ENCODE assay signal across 15 cellular contexts in the genomic region with DNA sequence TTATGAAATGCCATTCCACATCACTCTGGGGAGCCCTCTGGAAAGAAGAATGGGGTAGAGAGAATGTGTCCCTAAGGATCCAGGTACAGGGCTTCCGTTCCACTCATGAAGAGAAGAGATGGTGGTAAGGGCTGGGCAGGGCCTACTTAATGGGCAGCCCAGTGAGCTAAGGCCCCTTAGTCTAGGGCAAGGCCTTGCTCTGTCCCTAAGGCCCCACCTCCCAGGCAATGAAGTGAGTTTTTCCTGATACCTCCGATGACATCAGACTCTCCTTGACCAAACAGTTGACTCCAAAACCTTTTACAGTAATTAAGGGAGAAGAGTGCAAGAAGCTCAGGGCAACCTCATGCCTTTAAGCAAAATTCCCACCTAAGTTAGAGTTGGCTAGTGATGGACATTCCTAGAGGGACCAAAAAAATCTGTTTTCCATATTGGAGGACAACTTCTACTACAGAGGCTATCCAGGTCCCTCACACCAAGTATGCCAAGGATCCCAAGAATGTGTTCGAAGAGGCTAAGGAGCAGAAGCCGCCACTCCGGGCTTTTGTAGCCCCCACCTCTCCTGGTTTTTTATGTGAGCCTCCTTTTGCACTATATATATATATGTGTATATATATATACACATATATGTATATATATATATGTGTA. TPM values are rescaled to one million over a fixed set of nuclear protein-coding genes. Genes with fewer than 3 reads are reported as not detected.
DNase-seq lines count a peak whose midpoint lies in the region; ATAC-seq, FAIRE-seq and TF ChIP-seq lines count a peak whose summit lies in the region.
"Had no signal": no experiment of that assay in that cellular context is flagged by ENCODE, and none has a peak within 500 bp of the region (broad histone marks: within the 10 kb centered on the region; RNA-seq: fewer than 3 reads in every experiment).

No MANE protein-coding gene starts in this region.

- WGBS in IMR-90 (ENCODE audit: extremely low coverage in 2 of 2, insufficient read length in 1 of 2), 2 experiments = no CpG with 5 or more reads among the region's 5 CpGs
- 96% methylated on average over 5 of the region's 5 CpGs; no CpG with 5 or more reads in 1 of the 2 experiments for WGBS in H1 (ENCODE audit: extremely low coverage in 1 of 2, insufficient coverage in 1 of 2, insufficient read length in 1 of 2, insufficient replicate concordance in 2 of 2, low coverage in 1 of 2, low lambda C conversion rate in 2 of 2, missing lambda C conversion rate in 1 of 2), 2 experiments
- WGBS in psoas muscle, 3 donors = 64 to 74% (median 73%) methylated on average over 5 of the region's 5 CpGs

- 0 out of 2 replicates have a peak overlapping the region, but pooled peaks have one; percentile 12 for H3K4me2 ChIP-seq in IMR-90 (ENCODE audit: low read depth, low read length)
- no peak overlapping the region for H3K4me2 ChIP-seq in H1 (ENCODE audit: insufficient read depth in 1 of 2, low read depth in 2 of 2, low read length in 2 of 2)

- peak overlapping the region; percentile 54 for H4K91ac ChIP-seq in IMR-90 (ENCODE audit: insufficient read depth, low read depth, low read length)
- H4K91ac ChIP-seq in H1 (replicated peaks; ENCODE audit: insufficient read length, low read length) = no peak overlapping the region

- H2AFZ ChIP-seq in IMR-90 (replicated peaks; ENCODE audit: low read length, poor library complexity) = no peak overlapping the region
- no peak overlapping the region for H2AFZ ChIP-seq in H1 (ENCODE audit: low read length)

- no peaks in the 10 kb centered on the region for H3K79me2 ChIP-seq in H1 (ENCODE audit: control insufficient read depth in 1 of 2, insufficient read depth in 2 of 2, low read length in 2 of 2)

- H2AK5ac ChIP-seq in IMR-90 (ENCODE audit: low read depth, low read length) (peak overlapping the region; percentile 67), H1 (ENCODE audit: low read depth, low read length) (no peak overlapping the region)

- H3K23ac ChIP-seq in IMR-90 (ENCODE audit: low read depth, low read length) = peak overlapping the region; percentile 34; the same call in 1 of the 2 replicates
- no peak overlapping the region for H3K23ac ChIP-seq in H1 (ENCODE audit: insufficient read length)

- H3K9ac ChIP-seq in IMR-90 (ENCODE audit: low read depth, low read length) (no peak overlapping the region), H1 (replicated peaks in 1 of 4; ENCODE audit: extremely low read depth in 1 of 4, low read depth in 3 of 4, low read length in 3 of 4) (no peak overlapping the region)
- H3K9ac ChIP-seq: BLaER1 had no signal

- H3K18ac ChIP-seq in IMR-90 (ENCODE audit: low read depth, low read length) (peak overlapping the region; percentile 6; the same call in 1 of the 2 replicates), H1 (ENCODE audit: extremely low read depth, low read length) (no peak overlapping the region)

- DNase-seq in AG10803 (ENCODE audit: low read depth) (peak; percentile 71), IMR-90 (no peak), H1 (ENCODE audit: low read depth in 1 of 2, low spot score in 2 of 2) (no peak), psoas muscle (no peak), GOT3 (lab: John Stamatoyannopoulos, UW) (no peak), SIG-M5 (lab: John Stamatoyannopoulos, UW) (no peak), SHP77 (lab: John Stamatoyannopoulos, UW) (no peak), iPS-NIHi11 (ENCODE audit: low spot score) (no peak)
- DNase-seq: anterior cingulate cortex, NCI-H1105, NCI-H345, PC-3, T1000 had no signal

- peak overlapping the region; percentile 87 for H2BK120ac ChIP-seq in IMR-90 (ENCODE audit: low read depth, low read length)
- no peak overlapping the region for H2BK120ac ChIP-seq in H1 (replicated peaks; ENCODE audit: low read depth, low read length)

- H2BK20ac ChIP-seq in IMR-90 (ENCODE audit: low read depth, low read length) = peak overlapping the region; percentile 20; the same call in 1 of the 2 replicates
- H2BK20ac ChIP-seq in H1 (ENCODE audit: low read length) = 0 out of 2 replicates have a peak overlapping the region, but pooled peaks have one; percentile 44

- peak overlapping the region; percentile 65 for H3K14ac ChIP-seq in IMR-90 (replicated peaks; ENCODE audit: low read depth, low read length)
- H3K14ac ChIP-seq in H1 (ENCODE audit: insufficient read length) = no peak overlapping the region

- dilution Hi-C loops in IMR-90 (cut with HindIII; ENCODE audit: low sequenced_read_pairs, unreplicated experiment) = no loop called here

- H3K56ac ChIP-seq in IMR-90 (ENCODE audit: extremely low read depth, insufficient read depth, low read length) (no peak overlapping the region), H1 (replicated peaks; ENCODE audit: insufficient read length, low read depth, low read length) (no peak overlapping the region)

- H3K4me1 ChIP-seq in IMR-90 (ENCODE audit: control insufficient read depth, insufficient read depth, low read length) = peaks cover 31% of the 10 kb centered on the region
- H3K4me1 ChIP-seq in H1 (replicated peaks in 1 of 4; ENCODE audit: control insufficient read depth in 3 of 4, insufficient read depth in 4 of 4, low read length in 3 of 4) = peaks cover 7 to 18% (median 13%) of the 10 kb centered on the region in 4 experiments
- peaks cover 67% of the 10 kb centered on the region for H3K4me1 ChIP-seq in psoas muscle

- ATAC-seq in IMR-90 (ENCODE audit: low read depth) (no peak), psoas muscle (no peak)
- ATAC-seq: HepG2, PC-3 had no signal

- H4K5ac ChIP-seq in IMR-90 (ENCODE audit: low read depth, low read length) = no peak overlapping the region; the same call in 1 of the 2 replicates
- H4K5ac ChIP-seq in H1 (ENCODE audit: insufficient read length, low read depth, low read length) = no peak overlapping the region

- peaks cover 32% of the 10 kb centered on the region for H3K9me1 ChIP-seq in IMR-90 (ENCODE audit: insufficient read depth, low read length)

- peak overlapping the region; percentile 24; the same call in 1 of the 3 replicates for H2BK15ac ChIP-seq in IMR-90 (ENCODE audit: low read depth, low read length)
- H2BK15ac ChIP-seq in H1 (ENCODE audit: low read length) = no peak overlapping the region

- H4K20me1 ChIP-seq in IMR-90 (ENCODE audit: insufficient read depth, low read length) (peaks cover 35% of the 10 kb centered on the region), H1 (replicated peaks in 1 of 2; ENCODE audit: control insufficient read depth in 1 of 2, insufficient read depth in 2 of 2, low read length in 2 of 2) (no peaks in the 10 kb centered on the region)

- H3K36me3 ChIP-seq in IMR-90 (ENCODE audit: control insufficient read depth, insufficient read depth, low read length) (0 out of 2 replicates have a peak, but pooled peaks cover 3% of the 10 kb centered on the region), H1 (ENCODE audit: control insufficient read depth in 2 of 4, insufficient read depth in 4 of 4, low read length in 3 of 4) (no peaks in the 10 kb centered on the region), psoas muscle (ENCODE audit: insufficient read depth in 1 of 2, low read depth in 1 of 2) (no peaks in the 10 kb centered on the region)

- H2BK12ac ChIP-seq in H1 (ENCODE audit: low read depth, low read length) = no peak overlapping the region; the same call in 1 of the 2 replicates

- BruUV-seq in IMR-90 (replicated peaks; lab: Mats Ljungman, UMichigan) = no TSS peak

- H3K4me3 ChIP-seq in AG10803 (ENCODE audit: low read length) (no peak overlapping the region), IMR-90 (ENCODE audit: insufficient read depth, low read depth, low read length) (no peak overlapping the region), H1 (ENCODE audit: extremely low read depth in 1 of 4, insufficient read depth in 2 of 4, low read depth in 3 of 4, low read length in 4 of 4) (no peak overlapping the region), psoas muscle (peak overlapping the region; percentile 43)
- H3K4me3 ChIP-seq: BLaER1 had no signal

- H3K23me2 ChIP-seq in H1 (ENCODE audit: low read depth, low read length) = peaks cover 8% of the 10 kb centered on the region

- H3K27ac ChIP-seq in IMR-90 (ENCODE audit: insufficient read depth, low read length) = peak overlapping the region; percentile 85
- H3K27ac ChIP-seq in H1 (ENCODE audit: low read depth, low read length) = no peak overlapping the region
- peak overlapping the region; percentile 100 for H3K27ac ChIP-seq in psoas muscle
- H3K27ac ChIP-seq: BLaER1 had no signal

- H3K9me3 ChIP-seq in IMR-90 (ENCODE audit: control insufficient read depth, insufficient read depth, low read length) (no peaks in the 10 kb centered on the region), H1 (ENCODE audit: insufficient read depth in 2 of 2, low read depth in 1 of 2, low read length in 1 of 2) (no peaks in the 10 kb centered on the region), psoas muscle (no peaks in the 10 kb centered on the region)
- H3K9me3 ChIP-seq: BLaER1 had no signal

- intact Hi-C loops in IMR-90 (cut with micrococcal nuclease) (loop anchor here (5.0 kb wide), 1 partner anchor 286 kb away; no protein-coding TSS in a partner anchor), psoas muscle (cut with DNase I) (loop anchor here in 1 of 2 donors (5.0 kb wide), 1 partner anchor 61 kb away; no protein-coding TSS in a partner anchor)

- POLR2A ChIA-PET in IMR-90 (lab: Charles Lee; ENCODE audit: unreplicated experiment) (interaction anchor here (0.5 kb wide), 1 partner anchor 432 kb away, joined by 11 read pairs; no protein-coding TSS in a partner anchor), H1 (lab: Charles Lee; ENCODE audit: partially characterized antibody) (interaction anchor here (5.1 kb wide), 1 partner anchor 11 kb away, joined by 28 read pairs; no protein-coding TSS in a partner anchor)

- H4K8ac ChIP-seq in IMR-90 (ENCODE audit: low read depth in 2 of 2, low read length in 2 of 2) (peak overlapping the region; percentile 0 to 22; a peak in 2 of 4 replicates), H1 (ENCODE audit: extremely low read depth, insufficient read depth, low read length) (no peak overlapping the region)

- peaks cover 7 to 83% of the 10 kb centered on the region in 2 experiments; a peak in 3 of 4 replicates for H3K79me1 ChIP-seq in IMR-90 (ENCODE audit: low read depth in 1 of 2, low read length in 2 of 2)
- H3K79me1 ChIP-seq in H1 (ENCODE audit: low read depth, low read length) = no peaks in the 10 kb centered on the region

- H3K4ac ChIP-seq in IMR-90 (ENCODE audit: low read depth, low read length) (peak overlapping the region; percentile 45), H1 (replicated peaks; ENCODE audit: insufficient read length, low read depth, low read length) (no peak overlapping the region)

- H2BK5ac ChIP-seq in IMR-90 (ENCODE audit: low read depth, low read length, poor library complexity, severe bottlenecking) (peak overlapping the region; percentile 92), H1 (ENCODE audit: low read depth, low read length) (no peak overlapping the region)

- TF ChIP-seq EP300 in H1 (IDR thresholded peaks at IDR 0.05; ENCODE audit: borderline replicate concordance in 1 of 2, low read depth in 2 of 2, low read length in 2 of 2) = no peak

- TF ChIP-seq POLR2A in IMR-90 (IDR thresholded peaks at IDR 0.05; ENCODE audit: low read depth, low read length) = no peak
- no peak for TF ChIP-seq POLR2A in H1 (IDR thresholded peaks at IDR 0.05; ENCODE audit: control extremely low read depth in 1 of 2, low read depth in 2 of 2, low read length in 2 of 2)

- TF ChIP-seq RAD21 in IMR-90 (IDR thresholded peaks at IDR 0.05; ENCODE audit: low read length) (no peak), H1 (IDR thresholded peaks at IDR 0.05 in 1 of 2, conservative IDR thresholded peaks at IDR 0.05 in 1 of 2; ENCODE audit: low read depth in 2 of 2, low read length in 2 of 2) (no peak)

- in situ Hi-C loops in IMR-90 (cut with MboI; ENCODE audit: low sequenced_read_pairs) = loop anchor here (5.0 kb wide), 1 partner anchor 56 kb away; no protein-coding TSS in a partner anchor

- no peak for TF ChIP-seq CTCF in AG10803 (conservative IDR thresholded peaks at IDR 0.05; ENCODE audit: low read length)
- no peak for TF ChIP-seq CTCF in IMR-90 (conservative IDR thresholded peaks at IDR 0.05; ENCODE audit: low read depth, low read length)
- TF ChIP-seq CTCF in H1 (IDR thresholded peaks at IDR 0.05; ENCODE audit: control extremely low read depth in 1 of 3, insufficient read depth in 1 of 3, low read depth in 1 of 3, low read length in 3 of 3) = no peak
- TF ChIP-seq CTCF in psoas muscle (IDR thresholded peaks at IDR 0.05) = no peak

- CTCF ChIA-PET in IMR-90 (lab: Yijun Ruan, JAX) = interaction anchor here (1.0 to 1.5 kb wide), 2 partner anchors 194 kb away, joined by 3 to 6 read pairs; no protein-coding TSS in a partner anchor
- CTCF ChIA-PET in H1 (lab: Charles Lee; ENCODE audit: partially characterized antibody) = interaction anchor here (1.0 to 2.4 kb wide), 4 partner anchors 10 to 101 kb away, joined by 3 to 6 read pairs (median 4); no protein-coding TSS in a partner anchor

- H2AK9ac ChIP-seq in IMR-90 (replicated peaks; ENCODE audit: low read depth, low read length, poor library complexity) = peak overlapping the region; percentile 10

- FAIRE-seq in H1 (lab: Jason Lieb, UNC) = no peak
- FAIRE-seq: HepG2 had no signal

- no peaks in the 10 kb centered on the region for H3K27me3 ChIP-seq in IMR-90 (ENCODE audit: control insufficient read depth, insufficient read depth, low read length)
- H3K27me3 ChIP-seq in H1 (replicated peaks in 1 of 4; ENCODE audit: control insufficient read depth in 3 of 4, extremely low read depth in 1 of 4, insufficient read depth in 3 of 4, low read length in 3 of 4) = peaks cover 9 to 33% (median 23%) of the 10 kb centered on the region in 4 experiments
- H3K27me3 ChIP-seq in psoas muscle (ENCODE audit: insufficient read depth in 3 of 3, low read length in 2 of 3) = no peaks in the 10 kb centered on the region
- H3K27me3 ChIP-seq: BLaER1 had no signal

RNA-seq across cellular contexts. Expression of a gene that starts 5.9 kb away (rescaled TPM):
- total RNA-seq in IMR-90 (2012; rRNA removed) (7.5 and 11.4 TPM in 2 replicates), psoas muscle (100 to 1,000 TPM in 2 of 4 donors, 10 to 100 TPM in 2; 29.5 to 178 (median 94.7) TPM)
- polyA plus RNA-seq in IMR-90 (2012; rRNA removed) (4.1 and 4.3 TPM in 2 replicates), H1 (2011; rRNA removed) (0.47 TPM in 2 replicates), psoas muscle (10 to 100 TPM; 34.1 to 87.0 (median 64.4) TPM)
- polyA plus RNA-seq in IMR-90 (2012; cell fraction: cytosol; rRNA removed) = 3.1 and 9.3 TPM in 2 replicates
- 10.6 and 22.1 TPM in 2 replicates for polyA plus RNA-seq in IMR-90 (2012; cell fraction: nucleus; rRNA removed; ENCODE audit: low replicate concordance)
- 0.82 and 0.98 TPM in 2 replicates for total RNA-seq in H1 (2021; fragmentation: NEBNext Ultra II Directional; extraction: Animal tissue kit (Norgen Biotek cat#: 25700))
- 0.71 TPM for polyA plus RNA-seq in H1 (2011; cell fraction: cytosol; rRNA removed)
- 0.47 TPM for polyA plus RNA-seq in H1 (2011; cell fraction: nucleus; rRNA removed)
- polyA plus RNA-seq in H1 (2012, experiment 1 of 2) = 0.39 to 0.98 TPM (median 0.61 TPM) in 4 replicates
- 0.03 TPM for polyA plus RNA-seq in H1 (2012, experiment 2 of 2)
- polyA plus RNA-seq in H1 (2013, experiment 1 of 2) = 0.49 TPM
- polyA plus RNA-seq in H1 (2013, experiment 2 of 2) = 0.55 TPM
- polyA minus RNA-seq in H1 (2011; rRNA and poly(A)+ RNA removed) = 0.66 and 0.76 TPM in 2 replicates
- 0.95 TPM for polyA minus RNA-seq in H1 (2011; cell fraction: cytosol; rRNA and poly(A)+ RNA removed)
- 1.2 TPM for polyA minus RNA-seq in H1 (2011; cell fraction: nucleus; rRNA and poly(A)+ RNA removed)
